2 cellular contexts compared by ENCODE assay signal in the genomic region with DNA sequence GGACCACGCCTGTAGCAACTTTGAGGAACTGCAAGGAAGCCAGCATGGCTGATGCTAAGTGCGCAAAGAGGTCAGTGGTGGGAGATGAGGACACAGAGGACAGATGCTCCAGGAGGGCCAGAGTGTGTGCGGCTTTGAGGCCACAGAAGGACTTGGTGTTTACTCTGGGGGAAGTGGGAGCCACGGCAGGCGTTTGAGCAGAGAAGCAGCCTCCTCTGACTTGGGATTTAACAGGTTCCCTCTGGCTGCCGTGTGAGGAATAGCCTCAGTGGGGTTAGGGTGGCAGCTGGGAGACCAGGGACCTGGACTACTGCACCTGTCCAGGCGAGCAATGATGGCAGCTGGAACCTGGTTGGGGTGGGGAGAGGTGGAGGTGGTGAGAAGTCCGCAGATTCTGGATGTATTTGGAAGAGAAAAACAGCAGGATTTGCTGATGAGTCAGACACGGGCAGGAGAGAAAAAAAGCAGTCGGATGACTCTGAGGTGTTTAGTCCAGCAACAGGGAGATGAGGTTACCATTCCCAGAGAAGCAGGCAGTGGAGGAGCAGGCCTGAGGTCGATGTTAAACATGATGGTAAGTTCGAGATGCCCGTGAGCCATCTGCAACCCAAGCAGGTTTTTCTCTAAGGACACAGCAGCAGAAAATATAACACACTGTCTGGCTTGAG.
TF ChIP-seq lines count a peak whose summit lies in the region.

No MANE protein-coding gene starts in this region.

TF ChIP-seq in IMR-90, 13 proteins besides CTCF, POLR2A, EP300 and RAD21:
- peak; percentile 17; the same call in 1 of the 2 replicates for TF ChIP-seq BHLHE40 (IDR thresholded peaks at IDR 0.05; ENCODE audit: low read depth, low read length)
- TF ChIP-seq FOS (IDR thresholded peaks at IDR 0.05; ENCODE audit: low read depth, low read length), result peak; percentile 76; the same call in 1 of the 2 replicates
- no peak for TF ChIP-seq RCOR1 (IDR thresholded peaks at IDR 0.05; ENCODE audit: insufficient replicate concordance, low read length)

TF ChIP-seq in SK-N-SH, 30 proteins besides CTCF, POLR2A, EP300 and RAD21:
- TF ChIP-seq TCF12 (IDR thresholded peaks at IDR 0.05), result no peak
- peak; percentile 29; the same call in 1 of the 2 replicates for TF ChIP-seq SMC3 (IDR thresholded peaks at IDR 0.05; ENCODE audit: low read depth, low read length)
- TF ChIP-seq FOSL2 (IDR thresholded peaks at IDR 0.05; ENCODE audit: borderline replicate concordance, low read depth), result peak; percentile 85; the same call in 1 of the 2 replicates
